22 cellular contexts compared by ENCODE assay signal in the genomic region with DNA sequence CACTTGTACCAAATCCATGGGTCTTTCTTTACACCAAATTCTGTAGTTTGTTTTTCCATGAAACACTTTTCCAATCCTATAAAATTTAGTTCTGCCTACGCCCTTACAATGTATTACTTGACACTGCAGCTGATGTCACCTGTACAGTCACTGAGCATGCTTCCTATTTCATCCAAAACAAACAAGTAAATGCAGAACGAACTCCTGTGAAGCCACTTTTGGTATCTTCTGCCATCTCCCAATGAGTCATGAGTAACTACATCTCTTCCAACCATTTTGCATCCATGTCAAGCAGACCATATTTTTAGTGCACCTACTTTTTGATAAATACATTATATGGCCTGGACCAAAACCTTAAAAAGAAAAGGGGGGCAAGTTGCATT.
"Had no signal": no experiment of that assay in that cellular context is flagged by ENCODE, and none has a peak within 500 bp of the region (broad histone marks: within the 10 kb centered on the region; RNA-seq: fewer than 3 reads in every experiment).

No MANE protein-coding gene starts in this region.

- H3K4me3 ChIP-seq: adrenal gland, ascending aorta, heart left ventricle, ovary, prostate gland, testis, vagina had no signal

- H3K27ac ChIP-seq: adrenal gland, heart left ventricle, ovary, prostate gland, testis, vagina had no signal

- ATAC-seq: activated T-cell treated with anti-CD3 and anti-CD28 coated beads, Interleukin-2, amount 50 U/mL, for 4 hours; heart left ventricle; left colon; natural killer cell treated with Interleukin-12 subunit alpha and Interleukin-12 subunit beta and Interleukin-15 and Interleukin-18, amount 100 ng/mL, for 72 hours had no signal

- H3K27me3 ChIP-seq: adrenal gland, ascending aorta, heart left ventricle, ovary, testis, vagina had no signal

- H3K9me3 ChIP-seq: adrenal gland, ascending aorta, heart left ventricle, ovary, prostate gland, testis, vagina had no signal

- H3K4me1 ChIP-seq: prostate gland, testis, vagina had no signal

- H3K36me3 ChIP-seq: adrenal gland, ascending aorta, ovary, prostate gland, vagina had no signal

- DNase-seq: activated B cell treated with CpG ODN at 0.5 μM for 24 hours; activated CD4-positive, alpha-beta T cell treated with anti-CD3 and anti-CD28 coated beads for 4 hours; activated CD4-positive, alpha-beta T cell treated with anti-CD3 and anti-CD28 coated beads, Interleukin-2, amount 50 U/mL, for 48 hours; activated CD8-positive, alpha-beta memory T cell treated with anti-CD3 and anti-CD28 coated beads, Interleukin-2, amount 50 U/mL, for 48 hours; activated naive CD4-positive, alpha-beta T cell; activated T-cell treated with anti-CD3 and anti-CD28 coated beads, Interleukin-2, amount 50 U/mL, for 4 hours; adrenal gland; central memory CD4-positive, alpha-beta T cell; dermis blood vessel endothelial cell; effector CD8-positive, alpha-beta T cell; heart left ventricle; islet precursor cell; left colon; ovary; stimulated activated CD4-positive, alpha-beta T cell treated with anti-CD3 and anti-CD28 coated beads, Interleukin-2, amount 100 ng/mL, for 48 hours; stimulated activated CD8-positive, alpha-beta memory T cell treated with anti-CD3 and anti-CD28 coated beads, Interleukin-4, amount 100 ng/mL, for 48 hours; stimulated activated naive B cell treated with anti-CD40 and anti-IgM and Interleukin-4, amounts not matched to agents 10 μg/mL and 1 μg/mL and 100 μg/mL, for 72 hours; testis had no signal
